Comparison of ENCODE assay signal across 18 cellular contexts in the genomic region with DNA sequence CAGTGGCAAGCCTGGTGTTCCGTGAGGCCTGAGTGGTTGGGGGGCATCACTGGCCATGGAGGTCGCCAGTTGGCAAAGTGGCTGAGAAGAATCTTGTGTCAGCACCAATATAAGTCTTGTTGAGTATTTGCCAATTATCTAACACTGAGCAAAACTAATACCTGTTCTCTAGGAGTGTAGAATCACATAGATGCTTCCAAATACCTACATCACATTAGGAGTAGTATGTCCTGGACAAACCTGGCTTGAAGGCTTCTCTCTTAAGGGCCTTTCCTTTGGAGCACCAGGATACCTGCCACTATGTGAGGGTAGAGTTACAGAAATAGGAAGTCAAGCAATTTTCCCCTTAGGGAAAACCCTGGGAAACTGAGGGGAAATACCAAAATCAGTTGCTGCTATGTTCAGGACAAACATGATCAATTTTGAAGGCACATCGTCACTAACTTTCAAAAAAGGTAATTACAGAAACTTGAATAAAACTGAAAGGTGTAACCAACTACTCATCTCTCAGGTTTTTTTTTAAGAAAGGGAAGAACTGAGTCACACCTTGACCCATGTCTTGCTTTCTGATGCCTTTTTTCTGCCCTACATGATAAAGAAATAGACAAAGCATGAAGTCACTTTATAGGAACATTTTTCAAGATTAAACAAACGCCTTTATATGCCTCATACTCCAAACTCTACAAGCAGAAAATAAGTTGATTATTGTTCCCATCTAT.
DNase-seq lines count a peak whose midpoint lies in the region; ATAC-seq and TF ChIP-seq lines count a peak whose summit lies in the region.
"Had no signal": no experiment of that assay in that cellular context is flagged by ENCODE, and none has a peak within 500 bp of the region (broad histone marks: within the 10 kb centered on the region; RNA-seq: fewer than 3 reads in every experiment).

No MANE protein-coding gene starts in this region.

- POLR2A ChIA-PET in activated CD8-positive, alpha-beta T cell treated with anti-CD3 and anti-CD28 coated beads for 36 hours (lab: Charles Lee): no interaction called here
- POLR2A ChIA-PET in activated CD8-positive, alpha-beta T cell treated with anti-CD3 and anti-CD28 coated beads, Interleukin-2, amount 10 ng/mL, durations not matched to agents 7 days and 5 days (lab: Charles Lee): no interaction called here

- intact Hi-C loops in activated CD8-positive, alpha-beta T cell treated with anti-CD3 and anti-CD28 coated beads for 36 hours (cut with micrococcal nuclease): loop anchor here (5.0 kb wide), 1 partner anchor 412 kb away; no protein-coding TSS in a partner anchor

- no peak overlapping the region for H3K4me3 ChIP-seq in GM06990 (replicated peaks; ENCODE audit: low read depth, low read length)
- H3K4me3 ChIP-seq: SJSA1 had no signal

- no peaks in the 10 kb centered on the region for H3K27me3 ChIP-seq in GM06990 (replicated peaks; ENCODE audit: control insufficient read depth, insufficient read depth, low read length)
- H3K27me3 ChIP-seq: SJSA1 had no signal

- CTCF ChIA-PET in activated CD8-positive, alpha-beta T cell treated with anti-CD3 and anti-CD28 coated beads for 36 hours (lab: Charles Lee): no interaction called here
- CTCF ChIA-PET in activated CD8-positive, alpha-beta T cell treated with anti-CD3 and anti-CD28 coated beads, Interleukin-2, amount 10 ng/mL, durations not matched to agents 7 days and 5 days (lab: Charles Lee): no interaction called here

- TF ChIP-seq CTCF in activated CD8-positive, alpha-beta T cell treated with anti-CD3 and anti-CD28 coated beads for 36 hours (IDR thresholded peaks at IDR 0.05): no peak
- no peak for TF ChIP-seq CTCF in GM06990 (IDR thresholded peaks at IDR 0.05; ENCODE audit: insufficient read depth, low read length, poor library complexity, severe bottlenecking)

- H3K4me1 Mint-ChIP-seq in activated CD8-positive, alpha-beta T cell treated with anti-CD3 and anti-CD28 coated beads for 36 hours (ENCODE audit: low read depth): peaks cover 21% of the 10 kb centered on the region
- H3K4me1 Mint-ChIP-seq in activated CD8-positive, alpha-beta T cell treated with anti-CD3 and anti-CD28 coated beads, Interleukin-2, amount 10 ng/mL, durations not matched to agents 7 days and 5 days (ENCODE audit: low read depth): no peaks in the 10 kb centered on the region
- H3K4me1 Mint-ChIP-seq in stimulated activated effector memory CD8-positive, alpha-beta T cell treated with anti-CD3 and anti-CD28 coated beads, Interleukin-12 subunit alpha, Interleukin-12 subunit beta, amount 100 ng/mL, for 72 hours: peaks cover 6% of the 10 kb centered on the region
- no peaks in the 10 kb centered on the region for H3K4me1 Mint-ChIP-seq in effector memory CD8-positive, alpha-beta T cell (ENCODE audit: low read depth in 2 of 2)
- H3K4me1 Mint-ChIP-seq: CD8-positive, alpha-beta memory T cell had no signal

- no peak for DNase-seq in activated CD8-positive, alpha-beta T cell treated with anti-CD3 and anti-CD28 coated beads for 36 hours
- DNase-seq in activated CD8-positive, alpha-beta T cell treated with anti-CD3 and anti-CD28 coated beads, Interleukin-2, amount 10 ng/mL, durations not matched to agents 7 days and 5 days: no peak
- DNase-seq in GM06990 (ENCODE audit: extremely low read depth, insufficient read length): peak; percentile 18
- no peak for DNase-seq in stimulated activated effector memory CD8-positive, alpha-beta T cell treated with anti-CD3 and anti-CD28 coated beads, Interleukin-12 subunit alpha, Interleukin-12 subunit beta, amount 100 ng/mL, for 72 hours (ENCODE audit: low spot score in 2 of 2)
- DNase-seq in effector memory CD8-positive, alpha-beta T cell: no peak
- DNase-seq: Calu3; CD8-positive, alpha-beta memory T cell; DMS153; NCI-H1694 treated with DMSO at 0.1 percent for 48 hours; NCI-H2081 treated with DMSO at 0.1 percent for 48 hours; NCI-H2171 treated with DMSO at 0.1 percent for 48 hours; NCI-H446; NCI-H526; OCI-M1 had no signal

- no peak overlapping the region for H3K4me3 Mint-ChIP-seq in activated CD8-positive, alpha-beta T cell treated with anti-CD3 and anti-CD28 coated beads for 36 hours
- no peak overlapping the region for H3K4me3 Mint-ChIP-seq in activated CD8-positive, alpha-beta T cell treated with anti-CD3 and anti-CD28 coated beads, Interleukin-2, amount 10 ng/mL, durations not matched to agents 7 days and 5 days
- H3K4me3 Mint-ChIP-seq in stimulated activated effector memory CD8-positive, alpha-beta T cell treated with anti-CD3 and anti-CD28 coated beads, Interleukin-12 subunit alpha, Interleukin-12 subunit beta, amount 100 ng/mL, for 72 hours: no peak overlapping the region
- no peak overlapping the region for H3K4me3 Mint-ChIP-seq in effector memory CD8-positive, alpha-beta T cell
- H3K4me3 Mint-ChIP-seq: CD8-positive, alpha-beta memory T cell; IgD-negative memory B cell had no signal

- H3K36me3 ChIP-seq in GM06990 (ENCODE audit: control insufficient read depth, insufficient read depth, low read length): no peaks in the 10 kb centered on the region
- H3K36me3 ChIP-seq: SJSA1 had no signal

- H3K9me3 Mint-ChIP-seq in activated CD8-positive, alpha-beta T cell treated with anti-CD3 and anti-CD28 coated beads for 36 hours: peaks cover 5% of the 10 kb centered on the region
- peaks cover 6% of the 10 kb centered on the region for H3K9me3 Mint-ChIP-seq in activated CD8-positive, alpha-beta T cell treated with anti-CD3 and anti-CD28 coated beads, Interleukin-2, amount 10 ng/mL, durations not matched to agents 7 days and 5 days (ENCODE audit: insufficient read depth)
- H3K9me3 Mint-ChIP-seq in stimulated activated effector memory CD8-positive, alpha-beta T cell treated with anti-CD3 and anti-CD28 coated beads, Interleukin-12 subunit alpha, Interleukin-12 subunit beta, amount 100 ng/mL, for 72 hours: peaks cover 4% of the 10 kb centered on the region
- H3K9me3 Mint-ChIP-seq in effector memory CD8-positive, alpha-beta T cell: no peaks in the 10 kb centered on the region

- no peaks in the 10 kb centered on the region for H3K36me3 Mint-ChIP-seq in activated CD8-positive, alpha-beta T cell treated with anti-CD3 and anti-CD28 coated beads for 36 hours (ENCODE audit: low read depth)
- no peaks in the 10 kb centered on the region for H3K36me3 Mint-ChIP-seq in activated CD8-positive, alpha-beta T cell treated with anti-CD3 and anti-CD28 coated beads, Interleukin-2, amount 10 ng/mL, durations not matched to agents 7 days and 5 days (ENCODE audit: low read depth)
- H3K36me3 Mint-ChIP-seq in stimulated activated effector memory CD8-positive, alpha-beta T cell treated with anti-CD3 and anti-CD28 coated beads, Interleukin-12 subunit alpha, Interleukin-12 subunit beta, amount 100 ng/mL, for 72 hours: no peaks in the 10 kb centered on the region
- no peaks in the 10 kb centered on the region for H3K36me3 Mint-ChIP-seq in effector memory CD8-positive, alpha-beta T cell (ENCODE audit: insufficient read depth)
- H3K36me3 Mint-ChIP-seq: IgD-negative memory B cell had no signal

- H3K27me3 Mint-ChIP-seq in activated CD8-positive, alpha-beta T cell treated with anti-CD3 and anti-CD28 coated beads for 36 hours: no peaks in the 10 kb centered on the region
- H3K27me3 Mint-ChIP-seq in activated CD8-positive, alpha-beta T cell treated with anti-CD3 and anti-CD28 coated beads, Interleukin-2, amount 10 ng/mL, durations not matched to agents 7 days and 5 days (ENCODE audit: low read depth): no peaks in the 10 kb centered on the region
- peaks cover 0 to 7% of the 10 kb centered on the region in 2 donors for H3K27me3 Mint-ChIP-seq in effector memory CD8-positive, alpha-beta T cell
- H3K27me3 Mint-ChIP-seq: CD8-positive, alpha-beta memory T cell; IgD-negative memory B cell had no signal

- peak; percentile 58 for ATAC-seq in activated CD8-positive, alpha-beta T cell treated with anti-CD3 and anti-CD28 coated beads for 36 hours
- ATAC-seq in activated CD8-positive, alpha-beta T cell treated with anti-CD3 and anti-CD28 coated beads, Interleukin-2, amount 10 ng/mL, durations not matched to agents 7 days and 5 days: no peak
- ATAC-seq in HG02610 (IDR thresholded peaks at IDR 0.05; ENCODE audit: unreplicated experiment): peak; percentile 75
- peak; percentile 76 for ATAC-seq in stimulated activated effector memory CD8-positive, alpha-beta T cell treated with anti-CD3 and anti-CD28 coated beads, Interleukin-12 subunit alpha, Interleukin-12 subunit beta, amount 100 ng/mL, for 72 hours
- ATAC-seq in GM21515 (IDR thresholded peaks at IDR 0.05; ENCODE audit: unreplicated experiment): no peak
- no peak for ATAC-seq in effector memory CD8-positive, alpha-beta T cell (replicated peaks)

- H3K27ac Mint-ChIP-seq in activated CD8-positive, alpha-beta T cell treated with anti-CD3 and anti-CD28 coated beads for 36 hours: peak overlapping the region; percentile 51
- H3K27ac Mint-ChIP-seq in activated CD8-positive, alpha-beta T cell treated with anti-CD3 and anti-CD28 coated beads, Interleukin-2, amount 10 ng/mL, durations not matched to agents 7 days and 5 days: no peak overlapping the region
- H3K27ac Mint-ChIP-seq in stimulated activated effector memory CD8-positive, alpha-beta T cell treated with anti-CD3 and anti-CD28 coated beads, Interleukin-12 subunit alpha, Interleukin-12 subunit beta, amount 100 ng/mL, for 72 hours: peak overlapping the region; percentile 27
- no peak overlapping the region for H3K27ac Mint-ChIP-seq in effector memory CD8-positive, alpha-beta T cell
- H3K27ac Mint-ChIP-seq: CD8-positive, alpha-beta memory T cell; IgD-negative memory B cell had no signal

Comparison
In these comparisons a context has a peak if more than half of its experiments do, and no peak if none do; other contexts are left out.
1. ATAC-seq: peak in activated CD8-positive, alpha-beta T cell treated with anti-CD3 and anti-CD28 coated beads for 36 hours (single experiment), HG02610 (single experiment) and stimulated activated effector memory CD8-positive, alpha-beta T cell treated with anti-CD3 and anti-CD28 coated beads, Interleukin-12 subunit alpha, Interleukin-12 subunit beta, amount 100 ng/mL, for 72 hours (single experiment); none in activated CD8-positive, alpha-beta T cell treated with anti-CD3 and anti-CD28 coated beads, Interleukin-2, amount 10 ng/mL, durations not matched to agents 7 days and 5 days (single experiment), GM21515 (single experiment) and effector memory CD8-positive, alpha-beta T cell (single experiment).
2. H3K27ac Mint-ChIP-seq: peak in activated CD8-positive, alpha-beta T cell treated with anti-CD3 and anti-CD28 coated beads for 36 hours (single experiment) and stimulated activated effector memory CD8-positive, alpha-beta T cell treated with anti-CD3 and anti-CD28 coated beads, Interleukin-12 subunit alpha, Interleukin-12 subunit beta, amount 100 ng/mL, for 72 hours (single experiment); none in activated CD8-positive, alpha-beta T cell treated with anti-CD3 and anti-CD28 coated beads, Interleukin-2, amount 10 ng/mL, durations not matched to agents 7 days and 5 days (single experiment) and effector memory CD8-positive, alpha-beta T cell (0 of 2).